ENCODE assay signal across 8 cellular contexts in genomic region chr17:64988580-64989395, GRCh38.
DNase-seq lines count a peak whose midpoint lies in the region; ATAC-seq and TF ChIP-seq lines count a peak whose summit lies in the region.
"Not testable (repeated sequence)": the region's sequence is repeated elsewhere in the genome, so short reads cannot be mapped to it uniquely, and the experiment has no call there.

No MANE protein-coding gene starts in this region.

- H3K4me2 ChIP-seq in PC-3 (ENCODE audit: low read length), result peak overlapping the region; percentile 18

- not testable (repeated sequence) for H3K9me3 ChIP-seq in CD4-positive, alpha-beta T cell (ENCODE audit: control insufficient read depth, low read length); PC-3 (ENCODE audit: low read length); stomach smooth muscle (ENCODE audit: control insufficient read depth in 2 of 2, low read length in 2 of 2)

- not testable (repeated sequence) for H3K27me3 ChIP-seq in CD4-positive, alpha-beta T cell (ENCODE audit: control insufficient read depth, insufficient read depth, low read length); PC-3 (ENCODE audit: low read length); dorsolateral prefrontal cortex; stomach smooth muscle (ENCODE audit: control insufficient read depth in 1 of 2, insufficient read depth in 2 of 2, low read length in 2 of 2)

- H3K9me2 ChIP-seq in PC-3 (replicated peaks; ENCODE audit: low read length), result not testable (repeated sequence)

- not testable (repeated sequence) for ATAC-seq in CD4-positive, alpha-beta T cell (ENCODE audit: poor library complexity); PC-3; naive B cell (ENCODE audit: low read depth in 2 of 2)
- ATAC-seq in left cardiac atrium, result peak; percentile 68 to 81

- BruUV-seq in PC-3 (replicated peaks; lab: Mats Ljungman, UMichigan), result not testable (repeated sequence)

- H3K27ac Mint-ChIP-seq in CD4-positive, alpha-beta T cell, result peak overlapping the region; percentile 44
- H3K27ac Mint-ChIP-seq in IgD-negative memory B cell (peak overlapping the region in 2 of 3 donors; percentile 26 to 90), naive B cell (peak overlapping the region; percentile 80 to 94 (median 90))
- H3K27ac Mint-ChIP-seq in activated naive CD8-positive, alpha-beta T cell treated with anti-CD3 and anti-CD28 coated beads for 36 hours, result peak overlapping the region; percentile 38

- intact Hi-C loops in CD4-positive, alpha-beta T cell (cut with DNase I, micrococcal nuclease), result loop anchor here (2.0 to 5.0 kb wide), 2 partner anchors 32 to 114 kb away; no protein-coding TSS in a partner anchor
- intact Hi-C loops in PC-3 (cut with micrococcal nuclease); dorsolateral prefrontal cortex (cut with DNase I); left cardiac atrium (cut with DNase I): not testable (repeated sequence)

- CTCF ChIA-PET in CD4-positive, alpha-beta T cell (lab: Charles Lee), result interaction anchor here (0.5 kb wide), 1 partner anchor 439 kb away, joined by 5 read pairs; no protein-coding TSS in a partner anchor
- CTCF ChIA-PET in PC-3 (lab: Charles Lee), result interaction anchor here (0.6 kb wide), 2 partner anchors 68 to 191 kb away, joined by 5 to 7 read pairs; partner anchors contain the start of gene GNA13

- peak overlapping the region; percentile 5; the same call in 1 of the 2 replicates for H2AFZ ChIP-seq in PC-3 (ENCODE audit: low read length)

- POLR2A ChIA-PET in CD4-positive, alpha-beta T cell (lab: Charles Lee), result interaction anchor here (2.9 kb wide), 1 partner anchor 13 kb away, joined by 9 read pairs; no protein-coding TSS in a partner anchor
- POLR2A ChIA-PET in PC-3 (lab: Charles Lee; ENCODE audit: unreplicated experiment), result interaction anchor here (0.6 kb wide), 1 partner anchor 36 kb away, joined by 3 read pairs; no protein-coding TSS in a partner anchor

- H3K9me3 Mint-ChIP-seq in CD4-positive, alpha-beta T cell; IgD-negative memory B cell; activated naive CD8-positive, alpha-beta T cell treated with anti-CD3 and anti-CD28 coated beads for 36 hours; naive B cell: not testable (repeated sequence)

- TF ChIP-seq CTCF in CD4-positive, alpha-beta T cell (IDR thresholded peaks at IDR 0.05); PC-3 (conservative IDR thresholded peaks at IDR 0.05; ENCODE audit: low read depth, low read length); dorsolateral prefrontal cortex (IDR thresholded peaks at IDR 0.05 in 54 of 56, conservative IDR thresholded peaks at IDR 0.05 in 2 of 56; ENCODE audit: low read depth in 1 of 56, partially characterized antibody in 56 of 56): not testable (repeated sequence)

- not testable (repeated sequence) for H3F3A ChIP-seq in PC-3 (ENCODE audit: low read length, unreplicated experiment)

- not testable (repeated sequence) for H3K9ac ChIP-seq in PC-3 (ENCODE audit: low read length); stomach smooth muscle (ENCODE audit: low read length in 2 of 2)

- not testable (repeated sequence) for H3K27me3 Mint-ChIP-seq in CD4-positive, alpha-beta T cell; IgD-negative memory B cell; activated naive CD8-positive, alpha-beta T cell treated with anti-CD3 and anti-CD28 coated beads for 36 hours; naive B cell

- peaks cover 64% of the 10 kb centered on the region for H3K4me1 ChIP-seq in PC-3 (ENCODE audit: insufficient read depth, low read length)
- H3K4me1 ChIP-seq in stomach smooth muscle (ENCODE audit: control insufficient read depth, insufficient read depth, low read length), result peaks cover 28% of the 10 kb centered on the region

- H4K20me1 ChIP-seq in PC-3 (ENCODE audit: low read length), result not testable (repeated sequence)

- not testable (repeated sequence) for H3K36me3 Mint-ChIP-seq in CD4-positive, alpha-beta T cell (ENCODE audit: low read depth); IgD-negative memory B cell; activated naive CD8-positive, alpha-beta T cell treated with anti-CD3 and anti-CD28 coated beads for 36 hours; naive B cell

- not testable (repeated sequence) for H3K27ac ChIP-seq in CD4-positive, alpha-beta T cell (ENCODE audit: low read depth, low read length)
- H3K27ac ChIP-seq in PC-3 (ENCODE audit: low read length), result peak overlapping the region; percentile 8; the same call in 1 of the 2 replicates
- peak overlapping the region in 55 of 59 donors; percentile 13 to 86 (median 70) for H3K27ac ChIP-seq in dorsolateral prefrontal cortex
- peak overlapping the region; percentile 91 for H3K27ac ChIP-seq in stomach smooth muscle (ENCODE audit: low read length)

- H3K4me3 Mint-ChIP-seq in CD4-positive, alpha-beta T cell; activated naive CD8-positive, alpha-beta T cell treated with anti-CD3 and anti-CD28 coated beads for 36 hours: not testable (repeated sequence)
- H3K4me3 Mint-ChIP-seq in IgD-negative memory B cell (peak overlapping the region in 2 of 4 donors; percentile 11 to 22), naive B cell (peak overlapping the region in 3 of 8 donors; percentile 22 to 40 (median 32))

- H3K4me1 Mint-ChIP-seq in CD4-positive, alpha-beta T cell (ENCODE audit: low read depth), result peaks cover 30% of the 10 kb centered on the region
- H3K4me1 Mint-ChIP-seq in IgD-negative memory B cell (peaks cover 20 to 28% (median 24%) of the 10 kb centered on the region in 3 donors), naive B cell (peaks cover 24 to 51% (median 36%) of the 10 kb centered on the region in 3 donors)
- peaks cover 44% of the 10 kb centered on the region for H3K4me1 Mint-ChIP-seq in activated naive CD8-positive, alpha-beta T cell treated with anti-CD3 and anti-CD28 coated beads for 36 hours

- H3K36me3 ChIP-seq in PC-3 (ENCODE audit: low read depth, low read length); stomach smooth muscle (ENCODE audit: control insufficient read depth in 2 of 2, insufficient read depth in 2 of 2, low read length in 2 of 2): not testable (repeated sequence)

- H3K79me2 ChIP-seq in PC-3 (ENCODE audit: low read length), result not testable (repeated sequence)

- DNase-seq in CD4-positive, alpha-beta T cell; activated naive CD8-positive, alpha-beta T cell treated with anti-CD3 and anti-CD28 coated beads for 36 hours: not testable (repeated sequence)
- DNase-seq in PC-3, result peak; percentile 61
- peak in 6 of 10 donors; percentile 43 to 80 (median 54) for DNase-seq in dorsolateral prefrontal cortex
- DNase-seq in left cardiac atrium, result peak; percentile 54
- DNase-seq in naive B cell, result peak; percentile 35

- H3K4me3 ChIP-seq in PC-3 (ENCODE audit: low read length), result not testable (repeated sequence)
- H3K4me3 ChIP-seq in dorsolateral prefrontal cortex (peak overlapping the region in 2 of 59 donors; percentile 7 to 13), stomach smooth muscle (ENCODE audit: low read length in 2 of 2) (peak overlapping the region in 1 of 2 donors; percentile 40)

Comparison
In these comparisons a context has a peak if more than half of its experiments do, and no peak if none do; other contexts are left out.
1. H3K27ac Mint-ChIP-seq: peak in every context shown above with its lines; median percentile 90 in naive B cell; 58 in IgD-negative memory B cell; 44 in CD4-positive, alpha-beta T cell; 38 in activated naive CD8-positive, alpha-beta T cell treated with anti-CD3 and anti-CD28 coated beads for 36 hours.